In genomic region chr3:31358473-31359075, GRCh38 we compare ENCODE assay signal across 15 cellular contexts.
"Had no signal": no experiment of that assay in that cellular context is flagged by ENCODE, and none has a peak within 500 bp of the region (broad histone marks: within the 10 kb centered on the region; RNA-seq: fewer than 3 reads in every experiment).

No MANE protein-coding gene starts in this region.

- DNase-seq: activated CD4-positive, alpha-beta T cell treated with anti-CD3 and anti-CD28 coated beads, Interleukin-2, amount 50 U/mL, for 4 hours; activated naive CD4-positive, alpha-beta T cell treated with Interleukin-2 at 50 U/mL for 16 hours; activated naive CD8-positive, alpha-beta T cell treated with anti-CD3 and anti-CD28 coated beads, Interleukin-2, amount 10 ng/mL, durations not matched to agents 7 days and 5 days; effector CD4-positive, alpha-beta T cell; heart right ventricle; left ventricle myocardium superior; mucosa of descending colon; naive B cell; retina; spleen; stimulated activated CD4-positive, alpha-beta T cell treated with anti-CD3 and anti-CD28 coated beads, Interleukin-4, amount 100 ng/mL, for 4 hours; stimulated activated naive B cell treated with anti-CD40 and anti-IgM and Interleukin-4, amounts not matched to agents 10 μg/mL and 1 μg/mL and 100 μg/mL, for 72 hours had no signal

- H3K27ac ChIP-seq: breast epithelium, heart right ventricle, spleen had no signal

- H3K4me1 ChIP-seq: breast epithelium, heart right ventricle had no signal

- H3K27ac Mint-ChIP-seq: activated naive CD8-positive, alpha-beta T cell treated with anti-CD3 and anti-CD28 coated beads, Interleukin-2, amount 10 ng/mL, durations not matched to agents 7 days and 5 days; naive B cell; stimulated activated naive B cell treated with anti-CD40 and anti-IgM and Interleukin-4, amounts not matched to agents 10 μg/mL and 1 μg/mL and 100 μg/mL, for 72 hours had no signal

- H3K4me1 Mint-ChIP-seq: naive B cell had no signal

- H3K27me3 Mint-ChIP-seq: activated naive CD8-positive, alpha-beta T cell treated with anti-CD3 and anti-CD28 coated beads, Interleukin-2, amount 10 ng/mL, durations not matched to agents 7 days and 5 days; stimulated activated naive B cell treated with anti-CD40 and anti-IgM and Interleukin-4, amounts not matched to agents 10 μg/mL and 1 μg/mL and 100 μg/mL, for 72 hours had no signal

- ATAC-seq: esophagus mucosa; heart right ventricle; left ventricle myocardium superior; mucosa of descending colon; stimulated activated naive B cell treated with anti-CD40 and anti-IgM and Interleukin-4, amounts not matched to agents 10 μg/mL and 1 μg/mL and 100 μg/mL, for 72 hours had no signal

- H3K27me3 ChIP-seq: breast epithelium, heart right ventricle, spleen had no signal

- H3K9me3 ChIP-seq: breast epithelium, mucosa of descending colon had no signal

- H3K4me3 ChIP-seq: breast epithelium, heart right ventricle, mucosa of descending colon, spleen had no signal

- H3K36me3 ChIP-seq: breast epithelium, heart right ventricle, spleen had no signal

- H3K4me3 Mint-ChIP-seq: activated naive CD8-positive, alpha-beta T cell treated with anti-CD3 and anti-CD28 coated beads, Interleukin-2, amount 10 ng/mL, durations not matched to agents 7 days and 5 days; naive B cell; neural crest cell; stimulated activated naive B cell treated with anti-CD40 and anti-IgM and Interleukin-4, amounts not matched to agents 10 μg/mL and 1 μg/mL and 100 μg/mL, for 72 hours had no signal
